In genomic region chr2:26043862-26044736, GRCh38 we compare ENCODE assay signal across 8 cellular contexts. TPM values are rescaled to one million over a fixed set of nuclear protein-coding genes. Genes with fewer than 3 reads are reported as not detected.
DNase-seq lines count a peak whose midpoint lies in the region; ATAC-seq, FAIRE-seq and TF ChIP-seq lines count a peak whose summit lies in the region.

No MANE protein-coding gene starts in this region.

- H2BK5ac ChIP-seq in trophoblast cell (ENCODE audit: low read depth, low read length, poor library complexity): no peak overlapping the region

- H3K4ac ChIP-seq in trophoblast cell (ENCODE audit: low read depth, low read length): peak overlapping the region; percentile 34

- peaks cover 0 to 3% of the 10 kb centered on the region in 2 experiments for H3K4me1 ChIP-seq in trophoblast cell (ENCODE audit: control insufficient read depth in 1 of 2, insufficient read depth in 2 of 2, low read length in 2 of 2)

- H3K79me1 ChIP-seq in trophoblast cell (ENCODE audit: low read length): no peaks in the 10 kb centered on the region

- no peak overlapping the region for H3K23ac ChIP-seq in trophoblast cell (ENCODE audit: low read length)

- no peak overlapping the region for H3K18ac ChIP-seq in trophoblast cell (ENCODE audit: low read length)

- no peak overlapping the region for H4K8ac ChIP-seq in trophoblast cell (ENCODE audit: low read depth, low read length)

- no peaks in the 10 kb centered on the region for H3K9me3 ChIP-seq in trophoblast cell (ENCODE audit: insufficient read depth, low read depth, low read length)

- no peak for TF ChIP-seq CTCF in endothelial cell (IDR thresholded peaks at IDR 0.05; ENCODE audit: unreplicated experiment)

- H3K27ac ChIP-seq in trophoblast cell (ENCODE audit: low read depth, low read length): no peak overlapping the region

- no peak overlapping the region for H2AK5ac ChIP-seq in trophoblast cell (ENCODE audit: low read length)

- no peak overlapping the region for H3K4me2 ChIP-seq in trophoblast cell (ENCODE audit: low read length)

- peaks cover 3 to 5% of the 10 kb centered on the region in 2 experiments for H3K36me3 ChIP-seq in trophoblast cell (ENCODE audit: control insufficient read depth in 1 of 2, insufficient read depth in 2 of 2, low read length in 2 of 2)

- no peaks in the 10 kb centered on the region for H3K27me3 ChIP-seq in trophoblast cell (ENCODE audit: insufficient read depth, low read length)

- H2BK12ac ChIP-seq in trophoblast cell (ENCODE audit: low read length): no peak overlapping the region

- no peak overlapping the region for H4K12ac ChIP-seq in trophoblast cell (ENCODE audit: low read depth, low read length)

- H3K9me3 Mint-ChIP-seq in endothelial cell (ENCODE audit: unreplicated experiment): no peaks in the 10 kb centered on the region

- peaks cover 20% of the 10 kb centered on the region for H3K79me2 ChIP-seq in trophoblast cell (ENCODE audit: control insufficient read depth, insufficient read depth, low read length, poor library complexity)

- no peak overlapping the region for H3K4me3 ChIP-seq in trophoblast cell (ENCODE audit: low read depth, low read length)

- H3K4me1 Mint-ChIP-seq in endothelial cell (ENCODE audit: unreplicated experiment): peaks cover 12% of the 10 kb centered on the region

- FAIRE-seq in frontal cortex (lab: Jason Lieb, UNC): no peak

- ATAC-seq in GM19351 (IDR thresholded peaks at IDR 0.05; ENCODE audit: unreplicated experiment) (peak; percentile 57), HG02763 (IDR thresholded peaks at IDR 0.05; ENCODE audit: unreplicated experiment) (no peak), HG02852 (IDR thresholded peaks at IDR 0.05; ENCODE audit: unreplicated experiment) (no peak)

- H2AFZ ChIP-seq in trophoblast cell (ENCODE audit: insufficient read depth, low read length, poor library complexity): no peak overlapping the region

- peak overlapping the region; percentile 44 for H3K27ac Mint-ChIP-seq in endothelial cell (ENCODE audit: unreplicated experiment)

- H3K14ac ChIP-seq in trophoblast cell (ENCODE audit: low read length): no peak overlapping the region

- DNase-seq in M059J (ENCODE audit: low read depth): peak; percentile 22
- DNase-seq in endothelial cell (ENCODE audit: low spot score): no peak
- peak in 1 of 2 donors; percentile 34 for DNase-seq in trophoblast cell
- no peak for DNase-seq in frontal cortex (ENCODE audit: low spot score in 2 of 2)
- no peak for DNase-seq in T1000 (lab: John Stamatoyannopoulos, UW)

- no peak overlapping the region for H3K9ac ChIP-seq in trophoblast cell (ENCODE audit: low read length)

- H3K4me3 Mint-ChIP-seq in endothelial cell (ENCODE audit: unreplicated experiment): peak overlapping the region; percentile 8

- H3K36me3 Mint-ChIP-seq in endothelial cell (ENCODE audit: low read depth, unreplicated experiment): peaks cover 7% of the 10 kb centered on the region

- no peak overlapping the region for H2BK120ac ChIP-seq in trophoblast cell (ENCODE audit: insufficient read depth, low read length, poor library complexity)

- WGBS in trophoblast cell (ENCODE audit: extremely low coverage, insufficient coverage, insufficient read length): no CpG with 5 or more reads among the region's 8 CpGs

- H3K27me3 Mint-ChIP-seq in endothelial cell (ENCODE audit: unreplicated experiment): no peaks in the 10 kb centered on the region

- no peak overlapping the region for H4K91ac ChIP-seq in trophoblast cell (ENCODE audit: low read depth, low read length)

RNA-seq across cellular contexts. Expression of gene RAB10, which starts 10.2 kb away (rescaled TPM):
- total RNA-seq in M059J (2014; rRNA removed; shearing (Covaris generic)): 71.0 and 115 TPM in 2 replicates
- total RNA-seq in endothelial cell (ENCODE audit: unreplicated experiment) (130 TPM), frontal cortex (152 TPM)
- polyA plus RNA-seq in trophoblast cell (2013): 138 and 141 TPM in 2 replicates
